2 cellular contexts compared by ENCODE assay signal in genomic region chr6:17940151-17940791, GRCh38.
TF ChIP-seq lines count a peak whose summit lies in the region.

No MANE protein-coding gene starts in this region.

TF ChIP-seq in SK-N-SH, 30 proteins besides CTCF, POLR2A, EP300 and RAD21 (continued from another document):
- no peak for TF ChIP-seq FOXM1 (IDR thresholded peaks at IDR 0.05; ENCODE audit: low read depth)
- TF ChIP-seq TAF1 (IDR thresholded peaks at IDR 0.05; ENCODE audit: borderline replicate concordance, low read depth, low read length): no peak
- TF ChIP-seq NRF1 (IDR thresholded peaks at IDR 0.05; ENCODE audit: low read depth, low read length): no peak
- no peak for TF ChIP-seq GABPA (IDR thresholded peaks at IDR 0.05; ENCODE audit: low read depth)

TF ChIP-seq in SK-N-SH treated with all-trans-retinoic acid at 6 μM for 48 hours, 23 proteins besides CTCF, POLR2A, EP300 and RAD21 (continued from another document):
- no peak for TF ChIP-seq ZNF70 (CRISPR knock-in tag; IDR thresholded peaks at IDR 0.05)
- no peak for TF ChIP-seq SNAI2 (CRISPR knock-in tag; IDR thresholded peaks at IDR 0.05)
- no peak for TF ChIP-seq PPARA (CRISPR knock-in tag; IDR thresholded peaks at IDR 0.05; ENCODE audit: borderline replicate concordance)
- no peak for TF ChIP-seq ZFP30 (CRISPR knock-in tag; IDR thresholded peaks at IDR 0.05)
- TF ChIP-seq TOX (CRISPR knock-in tag; IDR thresholded peaks at IDR 0.05; ENCODE audit: borderline replicate concordance): no peak
- no peak for TF ChIP-seq ZNF565 (CRISPR knock-in tag; conservative IDR thresholded peaks at IDR 0.05; ENCODE audit: low read depth)
- no peak for TF ChIP-seq ESRRG (CRISPR knock-in tag; IDR thresholded peaks at IDR 0.05)
- TF ChIP-seq GLIS3 (CRISPR knock-in tag; IDR thresholded peaks at IDR 0.05): no peak
- TF ChIP-seq POU6F1 (CRISPR knock-in tag; IDR thresholded peaks at IDR 0.05; ENCODE audit: borderline replicate concordance, low read depth): no peak
- TF ChIP-seq ZNF8 (CRISPR knock-in tag; IDR thresholded peaks at IDR 0.05): no peak
- no peak for TF ChIP-seq PATZ1 (CRISPR knock-in tag; IDR thresholded peaks at IDR 0.05; ENCODE audit: borderline replicate concordance)
- no peak for TF ChIP-seq BACH2 (CRISPR knock-in tag; IDR thresholded peaks at IDR 0.05; ENCODE audit: borderline replicate concordance)
- TF ChIP-seq CSDC2 (CRISPR knock-in tag; IDR thresholded peaks at IDR 0.05): no peak
- TF ChIP-seq RARB (CRISPR knock-in tag; IDR thresholded peaks at IDR 0.05): no peak
- TF ChIP-seq ZFP3 (CRISPR knock-in tag; IDR thresholded peaks at IDR 0.05): no peak
